Comparison of ENCODE assay signal across 21 cellular contexts in the genomic region with DNA sequence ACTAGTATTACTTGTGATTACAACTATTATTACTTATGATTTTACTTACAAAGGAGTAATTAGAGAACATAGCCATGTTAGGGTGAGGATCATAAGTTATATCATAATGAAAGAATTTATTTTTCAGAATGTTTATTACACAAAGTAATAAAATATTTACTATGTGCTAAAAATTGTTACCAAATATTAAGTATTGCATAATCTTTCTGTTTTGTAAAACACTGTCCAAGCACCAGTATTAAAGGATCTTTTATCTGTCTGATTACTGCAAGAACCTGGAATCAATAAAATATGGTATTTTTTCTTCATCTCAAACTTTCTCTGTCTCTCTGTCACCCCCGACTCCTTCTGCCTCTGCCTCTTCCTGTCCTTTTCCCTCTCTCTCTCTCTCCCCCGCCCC.
DNase-seq lines count a peak whose midpoint lies in the region; ATAC-seq, FAIRE-seq and TF ChIP-seq lines count a peak whose summit lies in the region.
"Had no signal": no experiment of that assay in that cellular context is flagged by ENCODE, and none has a peak within 500 bp of the region (broad histone marks: within the 10 kb centered on the region; RNA-seq: fewer than 3 reads in every experiment).

No MANE protein-coding gene starts in this region.

- FAIRE-seq in G401.6 (lab: Jason Lieb, UNC): peak; percentile 42
- FAIRE-seq in K562 (lab: Jason Lieb, UNC): no peak
- peak; percentile 55 for FAIRE-seq in kidney (lab: Jason Lieb, UNC)
- FAIRE-seq: GM12878, GM19239, H1 had no signal

- no peak overlapping the region for H2AFZ ChIP-seq in K562 (ENCODE audit: low read depth, low read length)

- no CpG with 5 or more reads among the region's 2 CpGs for WGBS in K562 (ENCODE audit: insufficient coverage, low coverage, missing lambda C conversion rate)

- BruUV-seq in K562 (replicated peaks; lab: Mats Ljungman, UMichigan): no TSS peak

- no peak overlapping the region for H3K4me3 ChIP-seq in K562
- H3K4me3 ChIP-seq in kidney (ENCODE audit: low read length in 2 of 2): no peak overlapping the region
- H3K4me3 ChIP-seq: BLaER1, GM12878, GM23248 had no signal

- POLR2A ChIA-PET in K562 (lab: Yijun Ruan, JAX): no interaction called here

- H4K20me1 ChIP-seq in K562 (replicated peaks; ENCODE audit: control insufficient read depth, insufficient read depth, low read length): no peaks in the 10 kb centered on the region
- H4K20me1 ChIP-seq: BLaER1 had no signal

- CTCF ChIA-PET in K562 (lab: Yijun Ruan, JAX; ENCODE audit: low intra/inter-chr PET ratio): no interaction called here

- no peak for ATAC-seq in K562
- no peak for ATAC-seq in left lobe of liver
- ATAC-seq: CD8-positive, alpha-beta T cell; GM12878 had no signal

- TF ChIP-seq EP300 in K562 (IDR thresholded peaks at IDR 0.05; ENCODE audit: low read length): no peak

- H3K4me1 ChIP-seq in K562 (replicated peaks in 1 of 2; ENCODE audit: control insufficient read depth in 2 of 2, insufficient read depth in 2 of 2, low read length in 2 of 2): no peaks in the 10 kb centered on the region
- no peaks in the 10 kb centered on the region for H3K4me1 ChIP-seq in kidney (ENCODE audit: control insufficient read depth in 1 of 2, insufficient read depth in 1 of 2, low read depth in 1 of 2, low read length in 2 of 2)
- H3K4me1 ChIP-seq: BLaER1, Caco-2 had no signal

- TF ChIP-seq CTCF in K562 (IDR thresholded peaks at IDR 0.05 in 2 of 3, conservative IDR thresholded peaks at IDR 0.05 in 1 of 3; ENCODE audit: insufficient read depth in 2 of 3, low read depth in 1 of 3, low read length in 3 of 3): no peak
- TF ChIP-seq CTCF in kidney (IDR thresholded peaks at IDR 0.05; ENCODE audit: borderline replicate concordance, extremely low read depth, insufficient read depth): no peak

- H3K9me1 ChIP-seq in K562 (ENCODE audit: control insufficient read depth, insufficient read depth, low read length): no peaks in the 10 kb centered on the region

- TF ChIP-seq RAD21 in K562 (CRISPR knock-in tag; conservative IDR thresholded peaks at IDR 0.05 in 1 of 2, IDR thresholded peaks at IDR 0.05 in 1 of 2): no peak

- H3K79me2 ChIP-seq in K562 (ENCODE audit: control insufficient read depth, insufficient read depth, low read length): no peaks in the 10 kb centered on the region

- no peak for TF ChIP-seq POLR2A in K562 (conservative IDR thresholded peaks at IDR 0.05)

- no peak for DNase-seq in K562 (ENCODE audit: extremely low read depth in 1 of 4, low spot score in 3 of 4)
- peak; percentile 2 for DNase-seq in fibroblast of gingiva (ENCODE audit: low read depth)
- DNase-seq in kidney: no peak
- no peak for DNase-seq in activated CD8-positive, alpha-beta memory T cell treated with anti-CD3 and anti-CD28 coated beads for 24 hours
- no peak for DNase-seq in hippocampal formation (lab: John Stamatoyannopoulos, UW)
- DNase-seq in KBM-7: no peak
- DNase-seq in left lobe of liver (ENCODE audit: low spot score): no peak
- DNase-seq: Caco-2; CD4-positive, CD25-positive, alpha-beta regulatory T cell; CD8-positive, alpha-beta T cell; DMS153; DND-41; GDM1; GM23248; HCEC 1CT had no signal

- intact Hi-C loops in K562 (cut with micrococcal nuclease): no loop called here
- intact Hi-C loops in kidney (cut with DNase I): no loop called here

- H3K27ac ChIP-seq in K562 (ENCODE audit: extremely low read depth, low read depth, low read length) (no peak overlapping the region), kidney (ENCODE audit: low read depth in 2 of 2, low read length in 2 of 2) (no peak overlapping the region)
- H3K27ac ChIP-seq: BLaER1, C4-2B, GM23248 had no signal

- H3K9me3 ChIP-seq in K562 (replicated peaks; ENCODE audit: control insufficient read depth, insufficient read depth, low read depth, low read length) (no peaks in the 10 kb centered on the region), kidney (ENCODE audit: control insufficient read depth in 1 of 2, low read length in 2 of 2) (no peaks in the 10 kb centered on the region)
- H3K9me3 ChIP-seq: BLaER1, Caco-2 had no signal

- no peaks in the 10 kb centered on the region for H3K36me3 ChIP-seq in K562 (ENCODE audit: control insufficient read depth, insufficient read depth, low read length)
- H3K36me3 ChIP-seq in kidney (ENCODE audit: control insufficient read depth in 1 of 2, insufficient read depth in 2 of 2, low read length in 2 of 2): no peaks in the 10 kb centered on the region
- H3K36me3 ChIP-seq: BLaER1 had no signal

- in situ Hi-C loops in K562 (cut with MboI) (no loop called here), KBM-7 (cut with MboI; ENCODE audit: low pct_unique_long_range_greater_than_20kb, low sequenced_read_pairs) (no loop called here)

- H3K9ac ChIP-seq in K562 (ENCODE audit: insufficient read depth in 1 of 2, low read depth in 2 of 2, low read length in 2 of 2): no peak overlapping the region
- H3K9ac ChIP-seq in kidney (ENCODE audit: low read length in 2 of 2): no peak overlapping the region
- H3K9ac ChIP-seq: BLaER1, GM23248 had no signal

- no peak overlapping the region for H3K4me2 ChIP-seq in K562 (ENCODE audit: insufficient read depth, low read length)
- H3K4me2 ChIP-seq: BLaER1 had no signal

- H3K27me3 ChIP-seq in K562 (ENCODE audit: control insufficient read depth in 2 of 2, insufficient read depth in 2 of 2, low read length in 2 of 2): no peaks in the 10 kb centered on the region
- H3K27me3 ChIP-seq: BLaER1 had no signal

TF ChIP-seq in K562, 482 proteins besides CTCF, POLR2A, EP300 and RAD21:
- no peak for TF ChIP-seq KAT8 (IDR thresholded peaks at IDR 0.05; ENCODE audit: low read depth)
- no peak for TF ChIP-seq HNRNPL (IDR thresholded peaks at IDR 0.05; ENCODE audit: low read depth, low read length)
- TF ChIP-seq ETV6 (IDR thresholded peaks at IDR 0.05; ENCODE audit: borderline replicate concordance in 1 of 2, low read depth in 2 of 2, low read length in 1 of 2): no peak
- no peak for TF ChIP-seq ETV6 (CRISPR knock-in tag; IDR thresholded peaks at IDR 0.05; ENCODE audit: borderline replicate concordance)
- TF ChIP-seq CEBPG (CRISPR knock-in tag; IDR thresholded peaks at IDR 0.05): no peak
- peak; percentile 38 to 72; a peak in 3 of 4 replicates for TF ChIP-seq CEBPG (tag; conservative IDR thresholded peaks at IDR 0.05 in 1 of 2, IDR thresholded peaks at IDR 0.05 in 1 of 2)
- no peak for TF ChIP-seq CSDE1 (IDR thresholded peaks at IDR 0.05)
